10 cellular contexts compared by ENCODE assay signal in the genomic region with DNA sequence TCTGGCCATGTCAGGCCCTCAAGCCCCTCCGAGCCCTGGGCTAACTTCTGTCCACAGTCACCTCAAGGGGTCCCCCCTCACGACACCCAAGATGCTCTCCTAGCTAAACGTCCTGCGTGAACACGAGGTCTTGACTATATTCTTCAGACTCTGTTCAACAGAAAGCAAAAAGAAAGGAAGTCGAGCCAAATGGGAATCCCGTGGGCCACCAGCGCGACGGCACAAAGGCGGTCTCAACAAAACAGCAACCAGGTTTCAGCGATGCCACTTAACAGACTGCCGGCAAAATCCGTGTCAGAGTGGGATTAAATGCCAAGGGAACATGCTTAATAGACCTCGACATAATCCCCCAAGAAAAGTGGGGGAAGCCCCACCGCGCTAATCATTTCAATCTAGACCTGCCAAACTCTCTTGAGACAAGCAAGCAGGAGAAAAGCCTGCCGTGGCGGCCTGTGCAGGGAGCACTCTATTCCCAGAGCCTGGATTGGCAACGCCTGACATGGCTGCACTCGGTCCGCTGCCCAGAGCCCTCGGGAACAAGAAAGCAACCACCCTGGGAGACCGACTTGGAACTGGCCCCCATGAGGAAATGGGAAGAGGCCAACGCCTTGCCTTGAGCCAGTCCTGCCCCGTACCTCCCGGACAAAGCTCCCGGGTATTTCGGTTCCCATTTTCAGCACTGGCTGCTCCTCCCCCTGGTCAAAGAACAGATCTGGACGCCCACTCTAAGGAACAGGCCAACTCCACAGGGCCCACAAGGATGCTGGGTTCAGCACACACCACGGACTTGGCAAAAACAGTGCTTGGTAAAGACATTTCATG. TPM values are rescaled to one million over a fixed set of nuclear protein-coding genes. Genes with fewer than 3 reads are reported as not detected.
A peak's percentile ranks its signal among the peaks of the same experiment; 100 is the strongest.
DNase-seq lines count a peak whose midpoint lies in the region; ATAC-seq and TF ChIP-seq lines count a peak whose summit lies in the region.
"Had no signal": no experiment of that assay in that cellular context is flagged by ENCODE, and none has a peak within 500 bp of the region (broad histone marks: within the 10 kb centered on the region; RNA-seq: fewer than 3 reads in every experiment).

No MANE protein-coding gene starts in this region.

- H3K4me1 ChIP-seq in CD4-positive, alpha-beta memory T cell (ENCODE audit: insufficient read depth, low read length), result peaks cover 50% of the 10 kb centered on the region
- peaks cover 77% of the 10 kb centered on the region for H3K4me1 ChIP-seq in psoas muscle

- H3K27me3 Mint-ChIP-seq in CD4-positive, alpha-beta memory T cell, result no peaks in the 10 kb centered on the region
- H3K27me3 Mint-ChIP-seq in activated T-helper 17 cell treated with anti-CD3 and anti-CD28 coated beads, Interleukin-2, amount 50 U/mL, for 72 hours, result no peaks in the 10 kb centered on the region
- H3K27me3 Mint-ChIP-seq: IgD-negative memory B cell had no signal

- intact Hi-C loops in CD4-positive, alpha-beta memory T cell (cut with micrococcal nuclease), result no loop called here
- intact Hi-C loops in left cardiac atrium (cut with DNase I), result no loop called here
- intact Hi-C loops in psoas muscle (cut with DNase I), result no loop called here

- H3K9me3 ChIP-seq in CD4-positive, alpha-beta memory T cell (ENCODE audit: control insufficient read depth in 1 of 2, low read length in 2 of 2), result no peaks in the 10 kb centered on the region
- H3K9me3 ChIP-seq in psoas muscle, result no peaks in the 10 kb centered on the region

- POLR2A ChIA-PET in CD4-positive, alpha-beta memory T cell (lab: Charles Lee; ENCODE audit: partially characterized antibody), result interaction anchor here (10.2 kb wide), 1 partner anchor 13 kb away, joined by 307 read pairs; the partner anchor contains the start of gene ZC3H4

- H3K36me3 Mint-ChIP-seq in CD4-positive, alpha-beta memory T cell, result peaks cover 22 to 33% of the 10 kb centered on the region in 2 donors
- peaks cover 62% of the 10 kb centered on the region for H3K36me3 Mint-ChIP-seq in activated T-helper 17 cell treated with anti-CD3 and anti-CD28 coated beads, Interleukin-2, amount 50 U/mL, for 72 hours (ENCODE audit: low read depth)

- H3K4me3 Mint-ChIP-seq in CD4-positive, alpha-beta memory T cell, result peak overlapping the region in 2 of 8 donors; percentile 10 to 23
- H3K4me3 Mint-ChIP-seq in activated T-helper 17 cell treated with anti-CD3 and anti-CD28 coated beads, Interleukin-2, amount 50 U/mL, for 72 hours, result no peak overlapping the region
- H3K4me3 Mint-ChIP-seq: activated naive CD4-positive, alpha-beta T cell treated with anti-CD3 and anti-CD28 coated beads for 36 hours; IgD-negative memory B cell had no signal

- no peaks in the 10 kb centered on the region for H3K9me3 Mint-ChIP-seq in CD4-positive, alpha-beta memory T cell
- H3K9me3 Mint-ChIP-seq in activated T-helper 17 cell treated with anti-CD3 and anti-CD28 coated beads, Interleukin-2, amount 50 U/mL, for 72 hours, result no peaks in the 10 kb centered on the region
- H3K9me3 Mint-ChIP-seq: activated naive CD4-positive, alpha-beta T cell treated with anti-CD3 and anti-CD28 coated beads for 36 hours; IgD-negative memory B cell had no signal

- H3K36me3 ChIP-seq in CD4-positive, alpha-beta memory T cell (ENCODE audit: insufficient read depth, low read length), result peaks cover 20% of the 10 kb centered on the region
- peaks cover 0 to 15% of the 10 kb centered on the region in 2 donors for H3K36me3 ChIP-seq in psoas muscle (ENCODE audit: insufficient read depth in 1 of 2, low read depth in 1 of 2)

- peak overlapping the region in 5 of 7 donors; percentile 57 to 96 (median 74) for H3K27ac Mint-ChIP-seq in CD4-positive, alpha-beta memory T cell
- peak overlapping the region; percentile 99 for H3K27ac Mint-ChIP-seq in activated T-helper 17 cell treated with anti-CD3 and anti-CD28 coated beads, Interleukin-2, amount 50 U/mL, for 72 hours

- no peak overlapping the region for H3K27ac ChIP-seq in CD4-positive, alpha-beta memory T cell (ENCODE audit: low read depth, low read length)
- H3K27ac ChIP-seq in psoas muscle, result peak overlapping the region; percentile 69

- CTCF ChIA-PET in CD4-positive, alpha-beta memory T cell (lab: Charles Lee; ENCODE audit: partially characterized antibody), result interaction anchor here (0.6 to 7.8 kb wide), 5 partner anchors 15 to 28 kb away, joined by 3 to 46 read pairs (median 11); partner anchors contain the start of gene ZC3H4

- in situ Hi-C loops in KBM-7 (cut with MboI; ENCODE audit: low pct_unique_long_range_greater_than_20kb, low sequenced_read_pairs), result no loop called here

- no peak for ATAC-seq in activated T-helper 17 cell treated with anti-CD3 and anti-CD28 coated beads, Interleukin-2, amount 50 U/mL, for 72 hours (replicated peaks)
- peak; percentile 61 to 74 for ATAC-seq in left cardiac atrium
- peak; percentile 46 to 64 (median 50) for ATAC-seq in psoas muscle
- no peak for ATAC-seq in GM19023 (IDR thresholded peaks at IDR 0.05; ENCODE audit: unreplicated experiment)

- DNase-seq in CD4-positive, alpha-beta memory T cell, result no peak
- DNase-seq in left cardiac atrium (peak; percentile 60), psoas muscle (peak; percentile 58 to 84), KBM-7 (no peak), epidermal melanocyte (ENCODE audit: insufficient read length, low spot score) (no peak)
- no peak for DNase-seq in stimulated activated CD4-positive, alpha-beta T cell treated with anti-CD3 and anti-CD28 coated beads, Interleukin-2, amount 100 ng/mL, for 48 hours
- DNase-seq: activated naive CD4-positive, alpha-beta T cell treated with anti-CD3 and anti-CD28 coated beads for 36 hours had no signal

- H3K4me1 Mint-ChIP-seq in CD4-positive, alpha-beta memory T cell, result peaks cover 32 to 76% (median 50%) of the 10 kb centered on the region in 4 donors
- peaks cover 32% of the 10 kb centered on the region for H3K4me1 Mint-ChIP-seq in activated T-helper 17 cell treated with anti-CD3 and anti-CD28 coated beads, Interleukin-2, amount 50 U/mL, for 72 hours

- H3K27me3 ChIP-seq in CD4-positive, alpha-beta memory T cell (ENCODE audit: insufficient read depth, low read length), result no peaks in the 10 kb centered on the region
- no peaks in the 10 kb centered on the region for H3K27me3 ChIP-seq in psoas muscle (ENCODE audit: insufficient read depth in 3 of 3, low read length in 2 of 3)

- TF ChIP-seq CTCF in psoas muscle (IDR thresholded peaks at IDR 0.05), result no peak

- 12 to 30% (median 19%) methylated on average over 31 of the region's 31 CpGs for WGBS in psoas muscle, 3 donors

- no peak overlapping the region for H3K4me3 ChIP-seq in CD4-positive, alpha-beta memory T cell (ENCODE audit: low read length in 2 of 2)
- peak overlapping the region; percentile 49 for H3K4me3 ChIP-seq in psoas muscle

RNA-seq across cellular contexts. Expression of gene ZC3H4, which starts 16.0 kb away (rescaled TPM):
- total RNA-seq in CD4-positive, alpha-beta memory T cell, result 10 to 100 TPM; 74.8 to 75.7 TPM
- 1 to 10 TPM in 1 of 2 donors, under 1 TPM in 1; 0.33 to 3.4 TPM for polyA plus RNA-seq in CD4-positive, alpha-beta memory T cell
- 100 to 1,000 TPM; 117 to 166 TPM for total RNA-seq in activated T-helper 17 cell treated with anti-CD3 and anti-CD28 coated beads, Interleukin-2, amount 50 U/mL, for 72 hours
- total RNA-seq in left cardiac atrium, result 10 to 100 TPM; 24.2 to 26.3 TPM
- 10 to 100 TPM; 24.3 to 35.8 (median 28.5) TPM for total RNA-seq in psoas muscle
- polyA plus RNA-seq in psoas muscle, result 10 to 100 TPM in 1 of 3 donors, 1 to 10 TPM in 2; 4.4 to 15.2 (median 5.1) TPM

RNA-seq across cellular contexts. Expression of gene SAE1, which starts 33.0 kb away (rescaled TPM):
- 10 to 100 TPM; 35.3 to 36.0 TPM for total RNA-seq in CD4-positive, alpha-beta memory T cell
- polyA plus RNA-seq in CD4-positive, alpha-beta memory T cell, result 100 to 1,000 TPM; 107 to 182 TPM
- total RNA-seq in activated T-helper 17 cell treated with anti-CD3 and anti-CD28 coated beads, Interleukin-2, amount 50 U/mL, for 72 hours, result 100 to 1,000 TPM; 151 to 184 TPM
- total RNA-seq in left cardiac atrium (10 to 100 TPM; 50.1 to 54.7 TPM), psoas muscle (10 to 100 TPM; 37.8 to 55.8 (median 41.5) TPM)
- polyA plus RNA-seq in psoas muscle, result 10 to 100 TPM; 30.7 to 63.4 (median 62.0) TPM

RNA-seq across cellular contexts. Expression of gene TMEM160, which starts 49.2 kb away (rescaled TPM):
- 10 to 100 TPM; 34.1 to 36.0 TPM for total RNA-seq in CD4-positive, alpha-beta memory T cell
- 100 to 1,000 TPM; 112 to 133 TPM for polyA plus RNA-seq in CD4-positive, alpha-beta memory T cell
- total RNA-seq in activated T-helper 17 cell treated with anti-CD3 and anti-CD28 coated beads, Interleukin-2, amount 50 U/mL, for 72 hours, result 10 to 100 TPM; 18.6 to 56.3 TPM
- total RNA-seq in left cardiac atrium, result 10 to 100 TPM; 30.6 to 35.8 TPM
- 10 to 100 TPM; 19.7 to 31.4 (median 25.4) TPM for total RNA-seq in psoas muscle
- 10 to 100 TPM in 1 of 3 donors, 1 to 10 TPM in 2; 5.9 to 44.1 (median 7.3) TPM for polyA plus RNA-seq in psoas muscle

Comparison
In these comparisons a context has a peak if more than half of its experiments do, and no peak if none do; other contexts are left out.
1. DNase-seq: peak in left cardiac atrium (single experiment) and psoas muscle (2 of 2); none in CD4-positive, alpha-beta memory T cell (0 of 5), KBM-7 (single experiment), epidermal melanocyte (single experiment) and stimulated activated CD4-positive, alpha-beta T cell treated with anti-CD3 and anti-CD28 coated beads, Interleukin-2, amount 100 ng/mL, for 48 hours (0 of 2).
2. ATAC-seq: peak in left cardiac atrium (2 of 2) and psoas muscle (4 of 4); none in activated T-helper 17 cell treated with anti-CD3 and anti-CD28 coated beads, Interleukin-2, amount 50 U/mL, for 72 hours (single experiment) and GM19023 (single experiment).